8 cellular contexts compared by ENCODE assay signal in the genomic region with DNA sequence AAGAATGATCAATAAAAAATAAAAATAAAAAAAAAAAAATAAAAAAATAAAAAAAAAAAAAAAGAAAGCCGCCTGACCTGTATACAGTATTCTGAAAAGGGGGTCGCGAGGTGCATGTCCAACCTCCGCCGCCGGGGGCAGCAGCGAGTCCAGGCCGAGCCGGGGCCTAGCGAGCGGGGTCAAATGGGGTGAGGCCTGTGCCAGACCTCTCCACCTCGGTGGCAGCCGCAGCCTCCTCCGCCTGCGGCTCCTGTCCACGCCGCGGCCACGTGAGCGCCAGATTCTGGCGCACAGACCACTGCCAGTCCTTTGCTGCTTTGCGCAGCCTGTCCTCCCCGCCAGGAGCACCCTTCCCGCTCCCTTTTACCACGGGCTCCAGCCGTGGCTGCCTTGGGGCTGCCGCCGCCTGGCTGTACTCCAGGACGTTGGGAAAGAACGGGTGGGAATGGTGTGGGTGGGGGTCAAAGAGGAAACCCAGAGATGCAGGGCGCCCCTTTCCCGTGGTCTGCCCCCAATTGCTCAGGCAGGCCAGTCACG. TPM values are rescaled to one million over a fixed set of nuclear protein-coding genes. Genes with fewer than 3 reads are reported as not detected.
A peak's percentile ranks its signal among the peaks of the same experiment; 100 is the strongest.
DNase-seq lines count a peak whose midpoint lies in the region; ATAC-seq and TF ChIP-seq lines count a peak whose summit lies in the region.

No MANE protein-coding gene starts in this region.

- H3K4me1 Mint-ChIP-seq in activated T-cell treated with anti-CD3 and anti-CD28 coated beads, Interleukin-2, amount 50 U/mL, for 72 hours (ENCODE audit: low read depth), result peaks cover 27% of the 10 kb centered on the region

- BruUV-seq in Panc1 (replicated peaks; lab: Mats Ljungman, UMichigan), result no TSS peak

- no peaks in the 10 kb centered on the region for H3K9me3 Mint-ChIP-seq in activated T-cell treated with anti-CD3 and anti-CD28 coated beads, Interleukin-2, amount 50 U/mL, for 72 hours

- H3K9me3 ChIP-seq in Panc1 (ENCODE audit: control insufficient read depth, insufficient read depth, low read depth, low read length), result no peaks in the 10 kb centered on the region

- POLR2A ChIA-PET in Panc1 (lab: Charles Lee), result no interaction called here

- H3K4me1 ChIP-seq in Panc1 (ENCODE audit: control insufficient read depth, insufficient read depth, low read length), result peaks cover 9% of the 10 kb centered on the region; the same call in 1 of the 2 replicates

- no peaks in the 10 kb centered on the region for H3K36me3 Mint-ChIP-seq in activated T-cell treated with anti-CD3 and anti-CD28 coated beads, Interleukin-2, amount 50 U/mL, for 72 hours (ENCODE audit: insufficient read depth in 2 of 2)

- peak; percentile 73 for DNase-seq in EH (ENCODE audit: low read depth)
- no peak for DNase-seq in Panc1 (ENCODE audit: low read depth, low spot score)
- DNase-seq in activated T-cell treated with anti-CD3 and anti-CD28 coated beads, Interleukin-2, amount 50 U/mL, for 72 hours, result peak; percentile 88 to 92
- DNase-seq in fibroblast of the aortic adventitia (ENCODE audit: low read depth), result peak; percentile 59
- DNase-seq in omental fat pad (ENCODE audit: low spot score), result peak; percentile 92
- DNase-seq in superior temporal gyrus (ENCODE audit: extremely low spot score), result peak; percentile 75

- H3K27me3 ChIP-seq in Panc1 (ENCODE audit: control insufficient read depth, insufficient read depth, low read length), result no peaks in the 10 kb centered on the region

- H3K4me3 ChIP-seq in Panc1 (ENCODE audit: low read depth in 2 of 2, low read length in 2 of 2) (peak overlapping the region in 1 of 2 experiments; percentile 38; a peak in 2 of 4 replicates), fibroblast of the aortic adventitia (ENCODE audit: low read depth, low read length) (no peak overlapping the region)

- intact Hi-C loops in Panc1 (cut with micrococcal nuclease; ENCODE audit: unreplicated experiment), result no loop called here

- ATAC-seq in HG02678 (IDR thresholded peaks at IDR 0.05; ENCODE audit: unreplicated experiment), result peak; percentile 43
- peak; percentile 80 for ATAC-seq in Panc1
- peak; percentile 58 to 61 for ATAC-seq in activated T-cell treated with anti-CD3 and anti-CD28 coated beads, Interleukin-2, amount 50 U/mL, for 72 hours (replicated peaks in 1 of 2)
- ATAC-seq in omental fat pad (ENCODE audit: low FRiP score), result peak; percentile 90
- ATAC-seq in GM19452 (IDR thresholded peaks at IDR 0.05; ENCODE audit: unreplicated experiment), result no peak

- H3K36me3 ChIP-seq in Panc1 (ENCODE audit: control insufficient read depth, insufficient read depth, low read length), result no peaks in the 10 kb centered on the region; the same call in 1 of the 2 replicates

- TF ChIP-seq CTCF in Panc1 (IDR thresholded peaks at IDR 0.05) (peak; percentile 98), fibroblast of the aortic adventitia (IDR thresholded peaks at IDR 0.05; ENCODE audit: insufficient read depth, low read length) (peak; percentile 89), omental fat pad (IDR thresholded peaks at IDR 0.05) (peak in 1 of 3 donors; percentile 49)

- H3K27ac ChIP-seq in Panc1 (ENCODE audit: low read length), result peak overlapping the region; percentile 69

- no peaks in the 10 kb centered on the region for H3K27me3 Mint-ChIP-seq in activated T-cell treated with anti-CD3 and anti-CD28 coated beads, Interleukin-2, amount 50 U/mL, for 72 hours (ENCODE audit: low read depth)

- H3K27ac Mint-ChIP-seq in activated T-cell treated with anti-CD3 and anti-CD28 coated beads, Interleukin-2, amount 50 U/mL, for 72 hours, result no peak overlapping the region

- in situ Hi-C loops in Panc1 (cut with HindIII; ENCODE audit: low pct_unique_long_range_greater_than_20kb, low sequenced_read_pairs), result no loop called here

- CTCF ChIA-PET in Panc1 (lab: Charles Lee), result no interaction called here

- H3K4me3 Mint-ChIP-seq in activated T-cell treated with anti-CD3 and anti-CD28 coated beads, Interleukin-2, amount 50 U/mL, for 72 hours, result peak overlapping the region; percentile 43 to 62

RNA-seq across cellular contexts. Expression of a gene that starts 2.4 kb away (rescaled TPM):
- total RNA-seq in Panc1 (2021; ENCODE audit: unreplicated experiment) (60.4 TPM), fibroblast of the aortic adventitia (ENCODE audit: low replicate concordance) (16.9 and 39.5 TPM in 2 replicates), omental fat pad (10 to 100 TPM; 34.5 to 52.5 (median 43.4) TPM)
- 112 TPM for polyA plus RNA-seq in Panc1 (2012; ENCODE audit: insufficient read length)
- 10 to 100 TPM; 21.6 to 24.5 TPM for total RNA-seq in activated T-cell treated with anti-CD3 and anti-CD28 coated beads, Interleukin-2, amount 50 U/mL, for 72 hours

RNA-seq across cellular contexts. Expression of a gene that starts 11.1 kb away (rescaled TPM):
- total RNA-seq in Panc1 (2021; ENCODE audit: unreplicated experiment) (109 TPM), fibroblast of the aortic adventitia (ENCODE audit: low replicate concordance) (56.3 and 146 TPM in 2 replicates), omental fat pad (100 to 1,000 TPM in 2 of 4 donors, 10 to 100 TPM in 2; 85.6 to 128 (median 99.3) TPM)
- polyA plus RNA-seq in Panc1 (2012; ENCODE audit: insufficient read length), result 175 TPM
- 10 to 100 TPM; 52.2 to 55.6 TPM for total RNA-seq in activated T-cell treated with anti-CD3 and anti-CD28 coated beads, Interleukin-2, amount 50 U/mL, for 72 hours

RNA-seq across cellular contexts. Expression of a gene that starts 11.7 kb away (rescaled TPM):
- total RNA-seq in Panc1 (2021; ENCODE audit: unreplicated experiment) (48.3 TPM), fibroblast of the aortic adventitia (ENCODE audit: low replicate concordance) (25.1 and 31.5 TPM in 2 replicates), omental fat pad (10 to 100 TPM; 39.4 to 72.2 (median 49.1) TPM)
- 35.3 TPM for polyA plus RNA-seq in Panc1 (2012; ENCODE audit: insufficient read length)
- 10 to 100 TPM; 50.8 to 55.5 TPM for total RNA-seq in activated T-cell treated with anti-CD3 and anti-CD28 coated beads, Interleukin-2, amount 50 U/mL, for 72 hours

RNA-seq across cellular contexts. Expression of a gene that starts 17.0 kb away (rescaled TPM):
- total RNA-seq in Panc1 (2021; ENCODE audit: unreplicated experiment), result 3.4 TPM
- 1.8 TPM for polyA plus RNA-seq in Panc1 (2012; ENCODE audit: insufficient read length)
- 1 to 10 TPM; 6.2 to 7.7 TPM for total RNA-seq in activated T-cell treated with anti-CD3 and anti-CD28 coated beads, Interleukin-2, amount 50 U/mL, for 72 hours
- total RNA-seq in fibroblast of the aortic adventitia (ENCODE audit: low replicate concordance), result 1.6 and 2.8 TPM in 2 replicates
- total RNA-seq in omental fat pad, result 1 to 10 TPM in 2 of 4 donors, under 1 TPM in 2; 0.63 to 2.2 (median 1.3) TPM

RNA-seq across cellular contexts. Expression of a gene that starts 29.8 kb away (rescaled TPM):
- 0.15 TPM for total RNA-seq in Panc1 (2021; ENCODE audit: unreplicated experiment)
- not detected for polyA plus RNA-seq in Panc1 (2012; ENCODE audit: insufficient read length)
- not detected for total RNA-seq in activated T-cell treated with anti-CD3 and anti-CD28 coated beads, Interleukin-2, amount 50 U/mL, for 72 hours
- not detected in 2 replicates for total RNA-seq in fibroblast of the aortic adventitia (ENCODE audit: low replicate concordance)
- total RNA-seq in omental fat pad, result 1 to 10 TPM in 2 of 4 donors, under 1 TPM in 1, not detected in 1; 0.31 to 2.6 (median 2.6) TPM
